In genomic region chr2:36478999-36479398, GRCh38 we compare ENCODE assay signal across 12 cellular contexts.
DNase-seq lines count a peak whose midpoint lies in the region; ATAC-seq and TF ChIP-seq lines count a peak whose summit lies in the region.
"Had no signal": no experiment of that assay in that cellular context is flagged by ENCODE, and none has a peak within 500 bp of the region (broad histone marks: within the 10 kb centered on the region; RNA-seq: fewer than 3 reads in every experiment).

No MANE protein-coding gene starts in this region.

- H3K9ac ChIP-seq in SK-N-MC (ENCODE audit: insufficient read length): no peak overlapping the region

- ATAC-seq in HG03159 (IDR thresholded peaks at IDR 0.05; ENCODE audit: unreplicated experiment): no peak
- no peak for ATAC-seq in HG03280 (IDR thresholded peaks at IDR 0.05; ENCODE audit: unreplicated experiment)

- 0 out of 2 replicates have a peak overlapping the region, but pooled peaks have one; percentile 86 for H3K27ac ChIP-seq in SK-N-MC
- H3K27ac ChIP-seq in layer of hippocampus (ENCODE audit: low read depth, low read length): peak overlapping the region; percentile 27
- H3K27ac ChIP-seq in tibial artery: peak overlapping the region; percentile 48 to 50

- no peak overlapping the region for H3K4me3 ChIP-seq in Jurkat, Clone E6-1 (ENCODE audit: low read length)
- H3K4me3 ChIP-seq in SK-N-MC (no peak overlapping the region), tibial artery (no peak overlapping the region)

- intact Hi-C loops in tibial artery (cut with DNase I; ENCODE audit: low total_unique reads): no loop called here

- peaks cover 0 to 60% (median 32%) of the 10 kb centered on the region in 4 donors for H3K4me1 ChIP-seq in tibial artery

- H3K36me3 ChIP-seq in SK-N-MC (ENCODE audit: insufficient read depth, low read length) (peaks cover 66% of the 10 kb centered on the region), tibial artery (peaks cover 43 to 70% (median 45%) of the 10 kb centered on the region in 3 donors)

- no peak for TF ChIP-seq CTCF in tibial artery (IDR thresholded peaks at IDR 0.05)

- no peaks in the 10 kb centered on the region for H3K27me3 ChIP-seq in layer of hippocampus (ENCODE audit: control insufficient read depth, insufficient read depth, low read length)
- no peaks in the 10 kb centered on the region for H3K27me3 ChIP-seq in tibial artery

- H3K9me3 ChIP-seq in SK-N-MC (ENCODE audit: low read depth, low read length) (0 out of 2 replicates have a peak, but pooled peaks cover 10% of the 10 kb centered on the region), tibial artery (peaks cover 0 to 16% (median 11%) of the 10 kb centered on the region in 3 donors)

- DNase-seq in Jurkat, Clone E6-1 (ENCODE audit: low read depth, low spot score): peak; percentile 76
- DNase-seq in SK-N-MC (ENCODE audit: low read depth, low spot score): no peak
- DNase-seq in tibial artery: no peak
- no peak for DNase-seq in GDM1 (lab: John Stamatoyannopoulos, UW)
- DNase-seq: activated CD4-positive, CD25-positive, alpha-beta regulatory T cell treated with anti-CD3 and anti-CD28 coated beads, Interleukin-2, amount 50 U/mL, for 72 hours; activated T-cell treated with anti-CD3 and anti-CD28 coated beads, Interleukin-2, amount 50 U/mL, for 1 hour; NCI-H1930; NK-92 treated with Interleukin-12 subunit alpha and Interleukin-12 subunit beta, amount 100 ng/mL, for 24 hours; T-helper 1 cell had no signal

Comparison
In these comparisons a context has a peak if more than half of its experiments do, and no peak if none do; other contexts are left out.
1. H3K27ac ChIP-seq: peak in every context shown above with its lines; median percentile 86 in SK-N-MC; 49 in tibial artery; 27 in layer of hippocampus.